ENCODE assay signal across 19 cellular contexts in genomic region chr11:18145025-18145424, GRCh38. TPM values are rescaled to one million over a fixed set of nuclear protein-coding genes. Genes with fewer than 3 reads are reported as not detected.
DNase-seq lines count a peak whose midpoint lies in the region; ATAC-seq and TF ChIP-seq lines count a peak whose summit lies in the region.
"Had no signal": no experiment of that assay in that cellular context is flagged by ENCODE, and none has a peak within 500 bp of the region (broad histone marks: within the 10 kb centered on the region; RNA-seq: fewer than 3 reads in every experiment).

No MANE protein-coding gene starts in this region.

- no peak for DNase-seq in AG04450 (ENCODE audit: low read depth, low spot score)
- peak; percentile 62 for DNase-seq in SK-MEL-5 (ENCODE audit: low read depth, low spot score)
- peak; percentile 4 for DNase-seq in fibroblast of the aortic adventitia (ENCODE audit: low read depth)
- DNase-seq in amygdala (lab: John Stamatoyannopoulos, UW) = no peak
- DNase-seq in UCSD-AML1 (lab: John Stamatoyannopoulos, UW; ENCODE audit: unreplicated experiment) = no peak
- DNase-seq: activated CD8-positive, alpha-beta memory T cell treated with anti-CD3 and anti-CD28 coated beads, Interleukin-2, amount 50 U/mL, for 4 hours; BE2C; NCI-H2029; NCI-H748 treated with DMSO at 0.1 percent for 48 hours; right cardiac atrium; stimulated activated CD4-positive, alpha-beta T cell treated with anti-CD3 and anti-CD28 coated beads, Interleukin-4, amount 100 ng/mL, for 1 hour; transverse colon had no signal

- H3K27me3 ChIP-seq in AG04450 (ENCODE audit: control insufficient read depth, insufficient read depth, low read length) = no peaks in the 10 kb centered on the region
- H3K27me3 ChIP-seq: BE2C, transverse colon had no signal

- POLR2A ChIA-PET in AG04450 (lab: Yijun Ruan, JAX) = no interaction called here

- CTCF ChIA-PET in AG04450 (lab: Charles Lee) = interaction anchor here (1.3 to 1.5 kb wide), 2 partner anchors 29 to 153 kb away, joined by 3 to 6 read pairs; no protein-coding TSS in a partner anchor

- H3K4me3 ChIP-seq in AG04450 (ENCODE audit: low read depth, low read length) (no peak overlapping the region), fibroblast of the aortic adventitia (ENCODE audit: low read depth, low read length) (no peak overlapping the region)
- H3K4me3 ChIP-seq: SJCRH30, transverse colon had no signal

- no peak for ATAC-seq in activated CD4-positive, CD25-positive, alpha-beta regulatory T cell treated with anti-CD3 and anti-CD28 coated beads, Interleukin-2, amount 50 U/mL, for 24 hours
- no peak for ATAC-seq in GM21526 (IDR thresholded peaks at IDR 0.05; ENCODE audit: low FRiP score, unreplicated experiment)
- ATAC-seq: left lobe of liver, right cardiac atrium had no signal

- H3K27ac ChIP-seq in AG04450 (ENCODE audit: low read depth, low read length) = no peak overlapping the region
- H3K27ac ChIP-seq: SJCRH30, transverse colon had no signal

- TF ChIP-seq CTCF in AG04450 (IDR thresholded peaks at IDR 0.05; ENCODE audit: low read depth, low read length) (0 out of 2 replicates have a peak, but pooled peaks have one; percentile 20), GM12874 (IDR thresholded peaks at IDR 0.05; ENCODE audit: insufficient read depth, low read depth, low read length) (0 out of 2 replicates have a peak, but pooled peaks have one; percentile 12), fibroblast of the aortic adventitia (IDR thresholded peaks at IDR 0.05; ENCODE audit: insufficient read depth, low read length) (peak; percentile 43)

- in situ Hi-C loops in SK-MEL-5 (cut with HindIII; ENCODE audit: low pct_unique_long_range_greater_than_20kb, low sequenced_read_pairs) = no loop called here

- no peaks in the 10 kb centered on the region for H3K9me3 ChIP-seq in AG04450 (ENCODE audit: control insufficient read depth, insufficient read depth, low read length)
- H3K9me3 ChIP-seq: BE2C, SJCRH30, transverse colon had no signal

RNA-seq across cellular contexts. Expression of gene MRGPRX3, which starts 12.7 kb away (rescaled TPM):
- polyA plus RNA-seq in AG04450 (2011; rRNA removed) = not detected in 2 replicates
- polyA minus RNA-seq in AG04450 (2011; rRNA and poly(A)+ RNA removed) = not detected in 2 replicates
- 0.11 and 0.21 TPM in 2 replicates for total RNA-seq in SK-MEL-5 (2014; rRNA removed; shearing (Covaris generic))
- 0.54 and 0.80 TPM in 2 replicates for polyA plus RNA-seq in SK-MEL-5 (2015; cell fraction: cytosol; rRNA removed)
- polyA plus RNA-seq in SK-MEL-5 (2015; cell fraction: nucleus; rRNA removed) = 0.34 TPM in 1 of 2 replicates, not detected in the other
- total RNA-seq in fibroblast of the aortic adventitia (ENCODE audit: low replicate concordance) = not detected in 2 replicates
- total RNA-seq: left lobe of liver, myocyte, right cardiac atrium, SJCRH30, transverse colon had no signal
- polyA plus RNA-seq: right cardiac atrium had no signal

RNA-seq across cellular contexts. Expression of gene MRGPRX4, which starts 27.6 kb away (rescaled TPM):
- polyA plus RNA-seq in AG04450 (2011; rRNA removed) = not detected in 2 replicates
- polyA minus RNA-seq in AG04450 (2011; rRNA and poly(A)+ RNA removed) = not detected in 2 replicates
- 0.16 and 0.29 TPM in 2 replicates for total RNA-seq in SK-MEL-5 (2014; rRNA removed; shearing (Covaris generic))
- polyA plus RNA-seq in SK-MEL-5 (2015; cell fraction: cytosol; rRNA removed) = 0.16 and 0.20 TPM in 2 replicates
- 0.15 TPM in 1 of 2 replicates, not detected in the other for polyA plus RNA-seq in SK-MEL-5 (2015; cell fraction: nucleus; rRNA removed)
- not detected in 2 replicates for total RNA-seq in fibroblast of the aortic adventitia (ENCODE audit: low replicate concordance)
- total RNA-seq: left lobe of liver, myocyte, right cardiac atrium, SJCRH30, transverse colon had no signal
- polyA plus RNA-seq: esophagus, right cardiac atrium had no signal

RNA-seq across cellular contexts. Expression of gene SAAL1, which starts 39.1 kb away (rescaled TPM):
- 15.4 and 17.0 TPM in 2 replicates for polyA plus RNA-seq in AG04450 (2011; rRNA removed)
- polyA minus RNA-seq in AG04450 (2011; rRNA and poly(A)+ RNA removed) = 5.5 and 8.3 TPM in 2 replicates
- 36.1 and 37.3 TPM in 2 replicates for total RNA-seq in SK-MEL-5 (2014; rRNA removed; shearing (Covaris generic))
- 36.9 and 37.0 TPM in 2 replicates for polyA plus RNA-seq in SK-MEL-5 (2015; cell fraction: cytosol; rRNA removed)
- 95.9 and 96.7 TPM in 2 replicates for polyA plus RNA-seq in SK-MEL-5 (2015; cell fraction: nucleus; rRNA removed)
- 15.1 and 48.5 TPM in 2 replicates for total RNA-seq in fibroblast of the aortic adventitia (ENCODE audit: low replicate concordance)

Comparison
In these comparisons a context has a peak if more than half of its experiments do, and no peak if none do; other contexts are left out.
1. DNase-seq: peak in SK-MEL-5 (single experiment) and fibroblast of the aortic adventitia (single experiment); none in AG04450 (single experiment), amygdala (0 of 56) and UCSD-AML1 (single experiment).
2. Peak in every context shown above with its lines, with median percentiles within 50 percentile points of each other: CTCF ChIP-seq.